8 cellular contexts compared by ENCODE assay signal in the genomic region with DNA sequence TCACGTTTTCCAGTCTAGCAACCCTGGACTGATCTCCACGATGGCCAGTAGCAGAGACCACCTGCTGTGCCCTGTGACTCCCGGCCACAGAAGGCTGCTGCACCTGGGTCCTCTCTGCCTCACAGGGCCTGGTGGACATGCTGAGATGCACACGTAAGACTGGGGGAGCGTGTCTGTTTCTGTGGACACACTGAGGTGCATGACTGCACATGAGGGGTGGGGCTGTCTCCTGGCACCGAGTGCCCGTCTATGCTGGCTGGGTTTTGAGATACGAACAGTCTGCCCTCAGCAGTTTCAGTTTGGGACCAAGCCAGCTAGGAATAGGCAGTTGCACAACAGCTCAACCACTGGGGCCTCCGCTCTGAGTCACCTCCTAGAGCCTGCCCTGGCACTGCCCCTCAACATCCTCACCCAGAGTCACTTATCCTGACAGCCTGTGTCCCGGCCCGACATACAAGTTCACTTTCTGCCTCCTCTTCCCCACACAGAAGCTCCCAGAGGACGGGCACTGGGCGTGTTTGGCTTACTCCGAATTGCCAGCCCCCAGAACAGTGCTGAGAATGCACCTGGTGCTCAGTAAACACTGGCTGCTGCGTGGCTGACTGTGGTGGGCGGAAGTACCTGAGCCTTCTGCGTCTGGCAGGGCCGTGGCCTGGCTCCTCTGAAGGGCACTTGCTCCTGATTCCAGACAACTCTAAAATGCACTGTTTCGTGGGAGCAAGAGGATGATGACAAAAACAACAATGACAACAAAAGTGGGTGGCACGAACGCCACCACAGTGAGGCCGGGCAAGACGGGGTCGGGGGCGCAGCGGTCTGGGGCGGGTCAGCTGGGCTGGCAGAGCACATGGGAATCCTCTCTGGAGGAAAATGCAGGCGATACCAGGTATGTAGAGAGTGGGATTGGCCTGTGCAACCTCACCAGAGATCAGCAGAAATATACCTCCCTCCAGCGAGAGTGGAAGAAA. TPM values are rescaled to one million over a fixed set of nuclear protein-coding genes. Genes with fewer than 3 reads are reported as not detected.
A peak's percentile ranks its signal among the peaks of the same experiment; 100 is the strongest.
DNase-seq lines count a peak whose midpoint lies in the region; ATAC-seq and TF ChIP-seq lines count a peak whose summit lies in the region.

No MANE protein-coding gene starts in this region.

- H3K9me3 ChIP-seq in Karpas-422 (ENCODE audit: low read length) (no peaks in the 10 kb centered on the region; the same call in 1 of the 2 replicates), adipocyte (ENCODE audit: control insufficient read depth, low read length) (no peaks in the 10 kb centered on the region), aorta (ENCODE audit: control insufficient read depth, low read length) (no peaks in the 10 kb centered on the region)

- H2AFZ ChIP-seq in Karpas-422 (ENCODE audit: low read length) = no peak overlapping the region

- 0 out of 2 replicates have a peak overlapping the region, but pooled peaks have one; percentile 18 for H3K9ac ChIP-seq in Karpas-422 (ENCODE audit: low read length)
- H3K9ac ChIP-seq in adipocyte (ENCODE audit: low read length) = peak overlapping the region; percentile 45

- H3K27me3 ChIP-seq in Karpas-422 (ENCODE audit: low read length) (0 out of 2 replicates have a peak, but pooled peaks cover 2% of the 10 kb centered on the region), adipocyte (replicated peaks; ENCODE audit: control insufficient read depth, insufficient read depth, low read length) (peaks cover 4% of the 10 kb centered on the region), aorta (ENCODE audit: control insufficient read depth in 1 of 2, insufficient read depth in 2 of 2, low read length in 1 of 2) (no peaks in the 10 kb centered on the region)

- H3K36me3 ChIP-seq in Karpas-422 (ENCODE audit: insufficient read depth, low read length) (no peaks in the 10 kb centered on the region), adipocyte (ENCODE audit: control insufficient read depth, insufficient read depth, low read length, severe bottlenecking) (no peaks in the 10 kb centered on the region), aorta (ENCODE audit: control insufficient read depth in 1 of 2, insufficient read depth in 2 of 2, low read length in 1 of 2) (no peaks in the 10 kb centered on the region)

- no peaks in the 10 kb centered on the region for H3K36me3 Mint-ChIP-seq in mesothelial cell of epicardium

- peaks cover 63% of the 10 kb centered on the region for H3K27me3 Mint-ChIP-seq in mesothelial cell of epicardium (ENCODE audit: low read depth)

- in situ Hi-C loops in ACHN (cut with HindIII; ENCODE audit: low pct_ligation_motif_present, low pct_unique_long_range_greater_than_20kb, low sequenced_read_pairs) = no loop called here

- no peak overlapping the region for H3K4me3 ChIP-seq in Karpas-422 (ENCODE audit: low read length)
- no peak overlapping the region for H3K4me3 ChIP-seq in adipocyte (ENCODE audit: low read length)
- H3K4me3 ChIP-seq in aorta (ENCODE audit: low read length in 2 of 2) = no peak overlapping the region

- H3K4me3 Mint-ChIP-seq in mesothelial cell of epicardium = no peak overlapping the region

- peak; percentile 97 for DNase-seq in ACHN
- DNase-seq in Karpas-422 = peak; percentile 42
- peak; percentile 96 for DNase-seq in adipocyte (ENCODE audit: low read depth)
- peak; percentile 98 for DNase-seq in kidney glomerular epithelial cell (lab: John Stamatoyannopoulos, UW)
- DNase-seq in aorta = peak; percentile 87 to 89
- no peak for DNase-seq in mesothelial cell of epicardium (ENCODE audit: low spot score in 2 of 2, unreplicated experiment in 2 of 2)

- peaks cover 27% of the 10 kb centered on the region for H3K4me1 ChIP-seq in Karpas-422 (ENCODE audit: low read length)
- H3K4me1 ChIP-seq in adipocyte (ENCODE audit: control insufficient read depth, insufficient read depth, low read length) = peaks cover 26% of the 10 kb centered on the region
- no peaks in the 10 kb centered on the region for H3K4me1 ChIP-seq in aorta (ENCODE audit: control insufficient read depth in 1 of 2, insufficient read depth in 2 of 2, low read length in 2 of 2)

- intact Hi-C loops in aorta (cut with DNase I) = loop anchor here in 1 of 2 donors (5.0 kb wide), 1 partner anchor 75 kb away; no protein-coding TSS in a partner anchor

- ATAC-seq in aorta (ENCODE audit: low FRiP score) (peak; percentile 78), HG03095 (IDR thresholded peaks at IDR 0.05; ENCODE audit: unreplicated experiment) (no peak), HG03025 (IDR thresholded peaks at IDR 0.05; ENCODE audit: low FRiP score, unreplicated experiment) (no peak)

- H3K79me2 ChIP-seq in Karpas-422 (ENCODE audit: low read length) = no peaks in the 10 kb centered on the region

- no peaks in the 10 kb centered on the region for H3K9me3 Mint-ChIP-seq in mesothelial cell of epicardium

- H3K27ac ChIP-seq in Karpas-422 (ENCODE audit: low read length) = no peak overlapping the region
- H3K27ac ChIP-seq in aorta (ENCODE audit: low read depth in 1 of 2, low read length in 2 of 2) = no peak overlapping the region

- no peaks in the 10 kb centered on the region for H4K20me1 ChIP-seq in Karpas-422 (ENCODE audit: insufficient read depth, low read depth, low read length)

- H3K9me2 ChIP-seq in Karpas-422 (replicated peaks; ENCODE audit: insufficient read depth, low read length) = no peaks in the 10 kb centered on the region

- peak overlapping the region; percentile 32 for H3K4me2 ChIP-seq in Karpas-422 (ENCODE audit: low read depth, low read length, poor library complexity, severe bottlenecking)

- TF ChIP-seq CTCF in mesothelial cell of epicardium (IDR thresholded peaks at IDR 0.05; ENCODE audit: unreplicated experiment) = no peak

- H3K27ac Mint-ChIP-seq in mesothelial cell of epicardium = no peak overlapping the region

- H3K4me1 Mint-ChIP-seq in mesothelial cell of epicardium = no peaks in the 10 kb centered on the region

- WGBS in aorta, 2 donors = 46 to 50% methylated on average over 29 of the region's 29 CpGs

RNA-seq across cellular contexts. Expression of a gene that starts 30.9 kb away (rescaled TPM):
- total RNA-seq in Karpas-422 (2014; rRNA removed; shearing (Covaris generic); ENCODE audit: low replicate concordance) = not detected in 2 replicates
- total RNA-seq in aorta (1 to 10 TPM; 1.3 to 8.9 TPM), mesothelial cell of epicardium (10.9 to 15.6 TPM (median 13.4 TPM) in 3 replicates)
- polyA plus RNA-seq in aorta = under 1 TPM in 1 of 2 donors, not detected in 1; 0.74 TPM

Comparison
In these comparisons a context has a peak if more than half of its experiments do, and no peak if none do; other contexts are left out.
1. DNase-seq: peak in ACHN (single experiment), Karpas-422 (single experiment), adipocyte (single experiment), kidney glomerular epithelial cell (single experiment) and aorta (2 of 2); none in mesothelial cell of epicardium (0 of 2).